ENCODE assay signal across 18 cellular contexts in genomic region chr19:413756-414420, GRCh38. TPM values are rescaled to one million over a fixed set of nuclear protein-coding genes. Genes with fewer than 3 reads are reported as not detected.
DNase-seq lines count a peak whose midpoint lies in the region; ATAC-seq and TF ChIP-seq lines count a peak whose summit lies in the region.
"Had no signal": no experiment of that assay in that cellular context is flagged by ENCODE, and none has a peak within 500 bp of the region (broad histone marks: within the 10 kb centered on the region; RNA-seq: fewer than 3 reads in every experiment).

No MANE protein-coding gene starts in this region.

- H3K4me1 ChIP-seq in right lobe of liver (peaks cover 0 to 10% (median 0%) of the 10 kb centered on the region in 4 donors), aorta (ENCODE audit: control insufficient read depth in 1 of 2, insufficient read depth in 2 of 2, low read length in 2 of 2) (no peaks in the 10 kb centered on the region), gastroesophageal sphincter (peaks cover 0 to 14% (median 8%) of the 10 kb centered on the region in 3 donors)
- H3K4me1 ChIP-seq: SJCRH30 had no signal

- DNase-seq in NCI-H1092 treated with DMSO at 0.1 percent for 48 hours (lab: John Stamatoyannopoulos, UW) (peak; percentile 33), NCI-H1092 (lab: John Stamatoyannopoulos, UW) (no peak), natural killer cell (no peak), right lobe of liver (peak; percentile 15 to 44 (median 33)), aorta (peak; percentile 36 to 42), SW480 (ENCODE audit: low spot score) (no peak)
- peak; percentile 47 for DNase-seq in natural killer cell treated with Interleukin-12 subunit alpha and Interleukin-12 subunit beta and Interleukin-15 and Interleukin-18, amount 100 ng/mL, for 72 hours (ENCODE audit: low spot score)
- DNase-seq: BE2C, DMS79 treated with DMSO at 0.1 percent for 48 hours, HCEC 1CT, NCI-H1694 treated with DMSO at 0.1 percent for 48 hours, NCI-H2171, NCI-H524 treated with DMSO at 0.1 percent for 48 hours, RPMI8226, SJCRH30 had no signal

- H3K4me3 ChIP-seq in right lobe of liver (no peak overlapping the region), aorta (ENCODE audit: low read length in 2 of 2) (no peak overlapping the region), gastroesophageal sphincter (no peak overlapping the region)
- H3K4me3 ChIP-seq: SJCRH30 had no signal

- no peak for TF ChIP-seq EP300 in gastroesophageal sphincter (IDR thresholded peaks at IDR 0.05)

- WGBS in right lobe of liver (ENCODE audit: insufficient coverage, low coverage, low lambda C conversion rate, missing lambda C conversion rate): 64% methylated on average over 12 of the region's 15 CpGs
- 63 to 64% methylated on average over 15 of the region's 15 CpGs for WGBS in aorta, 2 donors
- 60 to 86% methylated on average over 5 to 14 of the region's 15 CpGs for WGBS in gastroesophageal sphincter (ENCODE audit: low coverage in 1 of 2), 2 donors

- peaks cover 0 to 4% of the 10 kb centered on the region in 2 donors for H3K27me3 ChIP-seq in right lobe of liver
- H3K27me3 ChIP-seq in aorta (ENCODE audit: control insufficient read depth in 1 of 2, insufficient read depth in 2 of 2, low read length in 1 of 2): no peaks in the 10 kb centered on the region
- H3K27me3 ChIP-seq in gastroesophageal sphincter: peaks cover 46% of the 10 kb centered on the region
- H3K27me3 ChIP-seq: SJCRH30 had no signal

- no peak overlapping the region for H3K27ac ChIP-seq in right lobe of liver
- H3K27ac ChIP-seq in aorta (ENCODE audit: low read depth in 1 of 2, low read length in 2 of 2): no peak overlapping the region
- H3K27ac ChIP-seq in gastroesophageal sphincter: no peak overlapping the region
- H3K27ac ChIP-seq: 22Rv1, SJCRH30 had no signal

- no peak for TF ChIP-seq CTCF in natural killer cell (IDR thresholded peaks at IDR 0.05)
- no peak for TF ChIP-seq CTCF in right lobe of liver (IDR thresholded peaks at IDR 0.05)
- TF ChIP-seq CTCF in gastroesophageal sphincter (IDR thresholded peaks at IDR 0.05): no peak

- intact Hi-C loops in natural killer cell (cut with micrococcal nuclease) (no loop called here), right lobe of liver (cut with DNase I) (no loop called here), aorta (cut with DNase I) (no loop called here)

- H3K9me3 ChIP-seq in right lobe of liver: no peaks in the 10 kb centered on the region
- H3K9me3 ChIP-seq in aorta (ENCODE audit: control insufficient read depth, low read length): no peaks in the 10 kb centered on the region
- no peaks in the 10 kb centered on the region for H3K9me3 ChIP-seq in gastroesophageal sphincter
- H3K9me3 ChIP-seq: BE2C, SJCRH30 had no signal

- H3K36me3 Mint-ChIP-seq in natural killer cell treated with Interleukin-12 subunit alpha and Interleukin-12 subunit beta and Interleukin-15 and Interleukin-18, amount 100 ng/mL, for 72 hours: no peaks in the 10 kb centered on the region
- H3K36me3 Mint-ChIP-seq in natural killer cell: no peaks in the 10 kb centered on the region
- H3K36me3 Mint-ChIP-seq: CD8-positive, alpha-beta T cell had no signal

- H3K4me1 Mint-ChIP-seq in natural killer cell treated with Interleukin-12 subunit alpha and Interleukin-12 subunit beta and Interleukin-15 and Interleukin-18, amount 100 ng/mL, for 72 hours (ENCODE audit: low read depth in 2 of 2): peaks cover 4 to 5% of the 10 kb centered on the region in 2 donors
- peaks cover 5 to 7% of the 10 kb centered on the region in 2 donors for H3K4me1 Mint-ChIP-seq in natural killer cell

- H3K4me3 Mint-ChIP-seq in natural killer cell treated with Interleukin-12 subunit alpha and Interleukin-12 subunit beta and Interleukin-15 and Interleukin-18, amount 100 ng/mL, for 72 hours: no peak overlapping the region
- no peak overlapping the region for H3K4me3 Mint-ChIP-seq in natural killer cell
- H3K4me3 Mint-ChIP-seq: CD8-positive, alpha-beta T cell had no signal

- H3K36me3 ChIP-seq in right lobe of liver: peaks cover 0 to 3% (median 0%) of the 10 kb centered on the region in 4 donors
- H3K36me3 ChIP-seq in aorta (ENCODE audit: control insufficient read depth in 1 of 2, insufficient read depth in 2 of 2, low read length in 1 of 2): no peaks in the 10 kb centered on the region
- H3K36me3 ChIP-seq in gastroesophageal sphincter: peaks cover 0 to 4% of the 10 kb centered on the region in 2 donors
- H3K36me3 ChIP-seq: BE2C, SJCRH30 had no signal

- no peaks in the 10 kb centered on the region for H3K9me3 Mint-ChIP-seq in natural killer cell treated with Interleukin-12 subunit alpha and Interleukin-12 subunit beta and Interleukin-15 and Interleukin-18, amount 100 ng/mL, for 72 hours
- no peaks in the 10 kb centered on the region for H3K9me3 Mint-ChIP-seq in natural killer cell
- H3K9me3 Mint-ChIP-seq: CD8-positive, alpha-beta T cell had no signal

- H3K27ac Mint-ChIP-seq in natural killer cell treated with Interleukin-12 subunit alpha and Interleukin-12 subunit beta and Interleukin-15 and Interleukin-18, amount 100 ng/mL, for 72 hours: no peak overlapping the region
- no peak overlapping the region for H3K27ac Mint-ChIP-seq in natural killer cell
- H3K27ac Mint-ChIP-seq: CD8-positive, alpha-beta T cell had no signal

- peaks cover 5 to 8% of the 10 kb centered on the region in 2 donors for H3K27me3 Mint-ChIP-seq in natural killer cell treated with Interleukin-12 subunit alpha and Interleukin-12 subunit beta and Interleukin-15 and Interleukin-18, amount 100 ng/mL, for 72 hours
- H3K27me3 Mint-ChIP-seq in natural killer cell (ENCODE audit: low read depth in 2 of 2): peaks cover 6 to 8% of the 10 kb centered on the region in 2 donors

- ATAC-seq in natural killer cell treated with Interleukin-12 subunit alpha and Interleukin-12 subunit beta and Interleukin-15 and Interleukin-18, amount 100 ng/mL, for 72 hours: no peak
- ATAC-seq in natural killer cell (no peak), right lobe of liver (no peak), aorta (ENCODE audit: low FRiP score) (no peak), gastroesophageal sphincter (no peak)
- ATAC-seq: CD8-positive, alpha-beta T cell had no signal

- no peak for TF ChIP-seq POLR2A in right lobe of liver (IDR thresholded peaks at IDR 0.05)
- TF ChIP-seq POLR2A in gastroesophageal sphincter (IDR thresholded peaks at IDR 0.05): no peak

RNA-seq across cellular contexts. Expression of gene C2CD4C, which starts 4.9 kb away (rescaled TPM):
- not detected for total RNA-seq in natural killer cell treated with Interleukin-12 subunit alpha and Interleukin-12 subunit beta and Interleukin-15 and Interleukin-18, amount 100 ng/mL, for 72 hours
- total RNA-seq in natural killer cell (not detected), right lobe of liver (1 to 10 TPM in 1 of 6 experiments, under 1 TPM in 5; 0.12 to 2.0 (median 0.44) TPM), aorta (1 to 10 TPM in 1 of 2 donors, under 1 TPM in 1; 0.88 to 1.1 TPM), gastroesophageal sphincter (1 to 10 TPM in 1 of 4 donors, under 1 TPM in 2, not detected in 1; 0.19 to 2.7 (median 0.67) TPM)
- not detected for polyA plus RNA-seq in aorta
- total RNA-seq: CD8-positive, alpha-beta T cell had no signal

RNA-seq across cellular contexts. Expression of gene SHC2, which starts 46.9 kb away (rescaled TPM):
- total RNA-seq in natural killer cell treated with Interleukin-12 subunit alpha and Interleukin-12 subunit beta and Interleukin-15 and Interleukin-18, amount 100 ng/mL, for 72 hours: under 1 TPM in 1 of 2 donors, not detected in 1; 0.67 TPM
- total RNA-seq in natural killer cell (under 1 TPM in 1 of 3 donors, not detected in 2; 0.75 TPM), right lobe of liver (10 to 100 TPM; 48.4 to 69.9 (median 59.1) TPM), aorta (10 to 100 TPM in 1 of 2 donors, 1 to 10 TPM in 1; 9.7 to 31.4 TPM), gastroesophageal sphincter (10 to 100 TPM; 14.7 to 24.6 (median 20.4) TPM)
- 10 to 100 TPM in 1 of 2 donors, 1 to 10 TPM in 1; 7.3 to 10.9 TPM for polyA plus RNA-seq in aorta

Comparison
In these comparisons a context has a peak if more than half of its experiments do, and no peak if none do; other contexts are left out.
1. DNase-seq: peak in NCI-H1092 treated with DMSO at 0.1 percent for 48 hours (single experiment), natural killer cell treated with Interleukin-12 subunit alpha and Interleukin-12 subunit beta and Interleukin-15 and Interleukin-18, amount 100 ng/mL, for 72 hours (single experiment), right lobe of liver (3 of 3) and aorta (2 of 2); none in NCI-H1092 (single experiment), natural killer cell (single experiment) and SW480 (single experiment).
2. RNA of gene SHC2, which starts 46.9 kb away (total RNA-seq): 48.4 to 69.9 TPM in right lobe of liver, 9.7 to 31.4 TPM in aorta and 14.7 to 24.6 TPM in gastroesophageal sphincter; 0.67 TPM in natural killer cell treated with Interleukin-12 subunit alpha and Interleukin-12 subunit beta and Interleukin-15 and Interleukin-18, amount 100 ng/mL, for 72 hours and 0.75 TPM in natural killer cell; every median in the first group is over 4 times any median in the second.